10 cellular contexts compared by ENCODE assay signal in genomic region chr3:15384510-15385237, GRCh38. TPM values are rescaled to one million over a fixed set of nuclear protein-coding genes. Genes with fewer than 3 reads are reported as not detected.
A peak's percentile ranks its signal among the peaks of the same experiment; 100 is the strongest.
DNase-seq lines count a peak whose midpoint lies in the region; ATAC-seq and TF ChIP-seq lines count a peak whose summit lies in the region.
"Had no signal": no experiment of that assay in that cellular context is flagged by ENCODE, and none has a peak within 500 bp of the region (broad histone marks: within the 10 kb centered on the region; RNA-seq: fewer than 3 reads in every experiment).

No MANE protein-coding gene starts in this region.

- TF ChIP-seq EP300 in esophagus muscularis mucosa (IDR thresholded peaks at IDR 0.05): no peak

- intact Hi-C loops in mucosa of descending colon (cut with DNase I, micrococcal nuclease) (no loop called here), esophagus muscularis mucosa (cut with DNase I) (no loop called here), uterus (cut with DNase I; ENCODE audit: low total_unique reads) (loop anchor here (5.0 to 10.0 kb wide), 2 partner anchors 47 to 180 kb away; partner anchors contain the start of gene CAPN7)

- no peaks in the 10 kb centered on the region for H3K36me3 ChIP-seq in mucosa of descending colon (ENCODE audit: low read depth)
- H3K36me3 ChIP-seq in esophagus muscularis mucosa: no peaks in the 10 kb centered on the region
- no peaks in the 10 kb centered on the region for H3K36me3 ChIP-seq in uterus

- no peak overlapping the region for H3K27ac Mint-ChIP-seq in activated T-cell treated with anti-CD3 and anti-CD28 coated beads, Interleukin-2, amount 50 U/mL, for 72 hours

- H3K27me3 Mint-ChIP-seq in activated T-cell treated with anti-CD3 and anti-CD28 coated beads, Interleukin-2, amount 50 U/mL, for 72 hours (ENCODE audit: low read depth): no peaks in the 10 kb centered on the region

- no peaks in the 10 kb centered on the region for H3K27me3 ChIP-seq in esophagus muscularis mucosa
- H3K27me3 ChIP-seq in uterus: no peaks in the 10 kb centered on the region

- TF ChIP-seq CTCF in mucosa of descending colon (IDR thresholded peaks at IDR 0.05): no peak
- no peak for TF ChIP-seq CTCF in esophagus muscularis mucosa (IDR thresholded peaks at IDR 0.05)
- no peak for TF ChIP-seq CTCF in uterus (IDR thresholded peaks at IDR 0.05)

- no peak overlapping the region for H3K4me3 Mint-ChIP-seq in activated T-cell treated with anti-CD3 and anti-CD28 coated beads, Interleukin-2, amount 50 U/mL, for 72 hours

- no peak overlapping the region for H3K4me3 ChIP-seq in mucosa of descending colon
- H3K4me3 ChIP-seq in esophagus muscularis mucosa: no peak overlapping the region
- H3K4me3 ChIP-seq in uterus: no peak overlapping the region
- H3K4me3 ChIP-seq: psoas muscle had no signal

- H3K4me1 Mint-ChIP-seq in activated T-cell treated with anti-CD3 and anti-CD28 coated beads, Interleukin-2, amount 50 U/mL, for 72 hours (ENCODE audit: low read depth): no peaks in the 10 kb centered on the region

- H3K27ac ChIP-seq in esophagus muscularis mucosa (replicated peaks in 1 of 4) (no peak overlapping the region), uterus (no peak overlapping the region)
- H3K27ac ChIP-seq: psoas muscle had no signal

- no peaks in the 10 kb centered on the region for H3K4me1 ChIP-seq in mucosa of descending colon (ENCODE audit: low read depth)
- H3K4me1 ChIP-seq in esophagus muscularis mucosa: peaks cover 0 to 3% (median 0%) of the 10 kb centered on the region in 4 donors
- H3K4me1 ChIP-seq in uterus: no peaks in the 10 kb centered on the region
- H3K4me1 ChIP-seq: psoas muscle had no signal

- peaks cover 0 to 6% of the 10 kb centered on the region in 2 donors for H3K36me3 Mint-ChIP-seq in activated T-cell treated with anti-CD3 and anti-CD28 coated beads, Interleukin-2, amount 50 U/mL, for 72 hours (ENCODE audit: insufficient read depth in 2 of 2)

- TF ChIP-seq POLR2A in esophagus muscularis mucosa (IDR thresholded peaks at IDR 0.05; ENCODE audit: low read depth) (no peak), uterus (IDR thresholded peaks at IDR 0.05) (no peak)

- peak; percentile 77 for ATAC-seq in GM18519 (IDR thresholded peaks at IDR 0.05; ENCODE audit: low FRiP score, unreplicated experiment)
- peak; percentile 82 for ATAC-seq in GM21717 (IDR thresholded peaks at IDR 0.05; ENCODE audit: unreplicated experiment)
- peak; percentile 89 for ATAC-seq in HG03432 (IDR thresholded peaks at IDR 0.05; ENCODE audit: unreplicated experiment)
- peak; percentile 55 for ATAC-seq in mucosa of descending colon
- no peak for ATAC-seq in activated T-cell treated with anti-CD3 and anti-CD28 coated beads, Interleukin-2, amount 50 U/mL, for 72 hours (replicated peaks in 1 of 2)
- ATAC-seq: psoas muscle; stimulated activated naive CD8-positive, alpha-beta T cell treated with anti-CD3 and anti-CD28 coated beads, Interleukin-15, Interleukin-2, amounts not matched to agents 100 U/mL and 50 U/mL, for 24 hours had no signal

- H3K9me3 Mint-ChIP-seq in activated T-cell treated with anti-CD3 and anti-CD28 coated beads, Interleukin-2, amount 50 U/mL, for 72 hours: peaks cover 0 to 4% of the 10 kb centered on the region in 2 donors

- WGBS in esophagus muscularis mucosa: 88% methylated on average over 4 of the region's 4 CpGs

- H3K9me3 ChIP-seq in mucosa of descending colon (peaks cover 3% of the 10 kb centered on the region), esophagus muscularis mucosa (peaks cover 0 to 14% (median 8%) of the 10 kb centered on the region in 4 donors), uterus (peaks cover 0 to 12% of the 10 kb centered on the region in 2 donors)
- H3K9me3 ChIP-seq: psoas muscle had no signal

- DNase-seq in mucosa of descending colon (no peak), esophagus muscularis mucosa (ENCODE audit: extremely low spot score) (no peak), uterus (no peak), NCI-H82 treated with DMSO at 0.1 percent for 48 hours (lab: John Stamatoyannopoulos, UW; ENCODE audit: unreplicated experiment) (no peak)
- no peak for DNase-seq in activated T-cell treated with anti-CD3 and anti-CD28 coated beads, Interleukin-2, amount 50 U/mL, for 72 hours
- DNase-seq: psoas muscle; stimulated activated naive CD8-positive, alpha-beta T cell treated with anti-CD3 and anti-CD28 coated beads, Interleukin-15, Interleukin-2, amounts not matched to agents 100 U/mL and 50 U/mL, for 24 hours had no signal

RNA-seq across cellular contexts. Expression of gene METTL6, which starts 42.7 kb away (rescaled TPM):
- total RNA-seq in mucosa of descending colon: 10 to 100 TPM; 10.1 to 13.7 (median 10.1) TPM
- total RNA-seq in esophagus muscularis mucosa: 10 to 100 TPM; 10.9 to 18.7 (median 11.8) TPM
- 10 to 100 TPM in 3 of 4 donors, 1 to 10 TPM in 1; 2.0 to 61.7 (median 25.9) TPM for total RNA-seq in uterus
- total RNA-seq in activated T-cell treated with anti-CD3 and anti-CD28 coated beads, Interleukin-2, amount 50 U/mL, for 72 hours: 10 to 100 TPM; 26.8 to 29.6 TPM

RNA-seq across cellular contexts. Expression of gene EAF1, which starts 42.7 kb away (rescaled TPM):
- total RNA-seq in mucosa of descending colon (10 to 100 TPM; 15.6 to 23.4 (median 21.3) TPM), esophagus muscularis mucosa (10 to 100 TPM; 12.0 to 21.7 (median 15.4) TPM), uterus (10 to 100 TPM in 3 of 4 donors, 1 to 10 TPM in 1; 2.3 to 18.3 (median 15.6) TPM)
- 10 to 100 TPM; 29.9 to 33.4 TPM for total RNA-seq in activated T-cell treated with anti-CD3 and anti-CD28 coated beads, Interleukin-2, amount 50 U/mL, for 72 hours

RNA-seq across cellular contexts. Expression of gene SH3BP5, which starts 52.3 kb away (rescaled TPM):
- total RNA-seq in mucosa of descending colon: 10 to 100 TPM in 2 of 3 donors, 1 to 10 TPM in 1; 5.9 to 20.8 (median 10.9) TPM
- total RNA-seq in esophagus muscularis mucosa: 10 to 100 TPM; 26.2 to 56.5 (median 38.2) TPM
- total RNA-seq in uterus: 100 to 1,000 TPM in 1 of 4 donors, 10 to 100 TPM in 3; 58.8 to 154 (median 75.5) TPM
- total RNA-seq in activated T-cell treated with anti-CD3 and anti-CD28 coated beads, Interleukin-2, amount 50 U/mL, for 72 hours: 10 to 100 TPM in 1 of 2 donors, 1 to 10 TPM in 1; 7.4 to 19.6 TPM

Comparison
In these comparisons a context has a peak if more than half of its experiments do, and no peak if none do; other contexts are left out.
1. ATAC-seq: peak in GM18519 (single experiment), GM21717 (single experiment), HG03432 (single experiment) and mucosa of descending colon (single experiment); none in activated T-cell treated with anti-CD3 and anti-CD28 coated beads, Interleukin-2, amount 50 U/mL, for 72 hours (0 of 2).